Comparison of ENCODE assay signal across 1 cellular context in genomic region chr1:248847956-248848561, GRCh38.
TF ChIP-seq lines count a peak whose summit lies in the region.

No MANE protein-coding gene starts in this region.

TF ChIP-seq in GM23338, 12 proteins besides CTCF, POLR2A, EP300 and RAD21 (continued from another document):
- no peak for TF ChIP-seq ZNF462 (CRISPR knock-in tag; IDR thresholded peaks at IDR 0.05)
- no peak for TF ChIP-seq ETS1 (IDR thresholded peaks at IDR 0.05)
- TF ChIP-seq EZH2 (IDR thresholded peaks at IDR 0.05; ENCODE audit: low read depth, unreplicated experiment), result no peak
- TF ChIP-seq POLR2AphosphoS5 (IDR thresholded peaks at IDR 0.05; ENCODE audit: low read depth), result no peak
- TF ChIP-seq STAT1 (IDR thresholded peaks at IDR 0.05; ENCODE audit: unreplicated experiment), result no peak
- no peak for TF ChIP-seq ZNF114 (CRISPR knock-in tag; IDR thresholded peaks at IDR 0.05)
- TF ChIP-seq EZH2phosphoT487 (IDR thresholded peaks at IDR 0.05; ENCODE audit: unreplicated experiment), result no peak
TF ChIP-seq in GM23338: peak in this region for 0.
